In genomic region chr15:32828507-32829186, GRCh38 we compare ENCODE assay signal across 1 cellular context.
TF ChIP-seq lines count a peak whose summit lies in the region.

No MANE protein-coding gene starts in this region.

TF ChIP-seq in HEK293, 187 proteins besides CTCF, POLR2A, EP300 and RAD21 (continued from another document):
- TF ChIP-seq PRDM4 (tag by site-specific recombination; IDR thresholded peaks at IDR 0.05): no peak
